ENCODE assay signal across 24 cellular contexts in genomic region chr15:27694506-27695077, GRCh38.
DNase-seq lines count a peak whose midpoint lies in the region; ATAC-seq, FAIRE-seq and TF ChIP-seq lines count a peak whose summit lies in the region.
"Had no signal": no experiment of that assay in that cellular context is flagged by ENCODE, and none has a peak within 500 bp of the region (broad histone marks: within the 10 kb centered on the region; RNA-seq: fewer than 3 reads in every experiment).

No MANE protein-coding gene starts in this region.

- H3K27ac Mint-ChIP-seq in neural progenitor cell, result no peak overlapping the region
- no peak overlapping the region for H3K27ac Mint-ChIP-seq in activated naive CD4-positive, alpha-beta T cell treated with anti-CD3 and anti-CD28 coated beads, Interleukin-2, amount 50 U/mL, for 72 hours
- H3K27ac Mint-ChIP-seq: CD4-positive, alpha-beta T cell; dendritic cell treated with granulocyte-macrophage colony-stimulating factor and Interleukin-4, amounts not matched to agents 40 ng/mL and 50 ng/mL, for 4 days; HFFc6; T-helper 1 cell treated with Interleukin-12 subunit alpha and Interleukin-12 subunit beta and Interleukin-4 antibody, amounts not matched to agents 30 μg/mL and 1 μg/mL, for 36 hours had no signal

- DNase-seq in NCI-H2196 (lab: John Stamatoyannopoulos, UW; ENCODE audit: unreplicated experiment), result peak; percentile 5
- no peak for DNase-seq in NCI-H2196 treated with DMSO at 0.1 percent for 48 hours (lab: John Stamatoyannopoulos, UW; ENCODE audit: unreplicated experiment)
- peak; percentile 22 for DNase-seq in NCI-H526 treated with DMSO at 0.1 percent for 48 hours (lab: John Stamatoyannopoulos, UW)
- DNase-seq in choroid plexus epithelial cell (ENCODE audit: low read depth), result peak; percentile 5
- peak; percentile 22 for DNase-seq in neural progenitor cell (ENCODE audit: low spot score)
- no peak for DNase-seq in RCC 7860 (ENCODE audit: low spot score)
- no peak for DNase-seq in activated naive CD4-positive, alpha-beta T cell treated with anti-CD3 and anti-CD28 coated beads, Interleukin-2, amount 50 U/mL, for 72 hours (ENCODE audit: low spot score in 2 of 2)
- DNase-seq: 8988T; activated CD4-positive, alpha-beta T cell treated with anti-CD3 and anti-CD28 coated beads for 4 hours; activated naive CD4-positive, alpha-beta T cell; activated T-cell treated with anti-CD3 and anti-CD28 coated beads, Interleukin-2, amount 50 U/mL, for 4 hours; amniotic stem cell; CD4-positive, alpha-beta T cell; GF-D8; HFFc6; left colon; NCI-H1436 treated with DMSO at 0.1 percent for 48 hours; stimulated activated CD4-positive, alpha-beta T cell treated with anti-CD3 and anti-CD28 coated beads, Interleukin-1b, Interleukin-23, amount 100 ng/mL, for 48 hours; upper lobe of left lung had no signal

- H3K4me1 ChIP-seq in neural progenitor cell, result peaks cover 13% of the 10 kb centered on the region
- H3K4me1 ChIP-seq: upper lobe of left lung had no signal

- peak overlapping the region; percentile 39 for H2AFZ ChIP-seq in neural progenitor cell (replicated peaks)

- peaks cover 4% of the 10 kb centered on the region for H3K27me3 Mint-ChIP-seq in neural progenitor cell (ENCODE audit: insufficient read depth, low read depth)
- H3K27me3 Mint-ChIP-seq: CD4-positive, alpha-beta T cell; dendritic cell treated with granulocyte-macrophage colony-stimulating factor and Interleukin-4, amounts not matched to agents 40 ng/mL and 50 ng/mL, for 4 days had no signal

- no peak overlapping the region for H3K4me3 ChIP-seq in choroid plexus epithelial cell (ENCODE audit: low read depth, low read length)
- H3K4me3 ChIP-seq in neural progenitor cell, result no peak overlapping the region
- H3K4me3 ChIP-seq: upper lobe of left lung had no signal

- no peak overlapping the region for H3K4me3 Mint-ChIP-seq in neural progenitor cell
- H3K4me3 Mint-ChIP-seq: activated T-cell treated with anti-CD3 and anti-CD28 coated beads, Interleukin-2, amount 50 U/mL, for 4 hours; CD4-positive, alpha-beta T cell; dendritic cell treated with granulocyte-macrophage colony-stimulating factor and Interleukin-4, amounts not matched to agents 40 ng/mL and 50 ng/mL, for 4 days; HFFc6; T-helper 1 cell treated with Interleukin-12 subunit alpha and Interleukin-12 subunit beta and Interleukin-4 antibody, amounts not matched to agents 30 μg/mL and 1 μg/mL, for 36 hours had no signal

- TF ChIP-seq CTCF in choroid plexus epithelial cell (conservative IDR thresholded peaks at IDR 0.05; ENCODE audit: low read depth, low read length) (no peak), neural progenitor cell (IDR thresholded peaks at IDR 0.05) (no peak)

- H3K27me3 ChIP-seq in neural progenitor cell, result no peaks in the 10 kb centered on the region
- H3K27me3 ChIP-seq: upper lobe of left lung had no signal

- peaks cover 2% of the 10 kb centered on the region for H3K36me3 Mint-ChIP-seq in neural progenitor cell
- no peaks in the 10 kb centered on the region for H3K36me3 Mint-ChIP-seq in activated naive CD4-positive, alpha-beta T cell treated with anti-CD3 and anti-CD28 coated beads, Interleukin-2, amount 50 U/mL, for 72 hours

- no peak overlapping the region for H3K9ac ChIP-seq in neural progenitor cell

- no peaks in the 10 kb centered on the region for H3K4me1 Mint-ChIP-seq in neural progenitor cell

- peak overlapping the region; percentile 13 for H3K4me2 ChIP-seq in neural progenitor cell

- H3K9me3 ChIP-seq in neural progenitor cell (ENCODE audit: low read depth), result no peaks in the 10 kb centered on the region
- H3K9me3 ChIP-seq: upper lobe of left lung had no signal

- no peak for ATAC-seq in HG03378 (IDR thresholded peaks at IDR 0.05; ENCODE audit: unreplicated experiment)
- ATAC-seq in activated naive CD4-positive, alpha-beta T cell treated with anti-CD3 and anti-CD28 coated beads, Interleukin-2, amount 50 U/mL, for 72 hours, result no peak
- ATAC-seq: activated T-cell treated with anti-CD3 and anti-CD28 coated beads, Interleukin-2, amount 50 U/mL, for 4 hours; left colon; Panc1 had no signal

- H3K36me3 ChIP-seq in neural progenitor cell, result no peaks in the 10 kb centered on the region
- H3K36me3 ChIP-seq: upper lobe of left lung had no signal

- peaks cover 2% of the 10 kb centered on the region for H3K9me3 Mint-ChIP-seq in neural progenitor cell
- peaks cover 7 to 16% of the 10 kb centered on the region in 2 donors for H3K9me3 Mint-ChIP-seq in activated naive CD4-positive, alpha-beta T cell treated with anti-CD3 and anti-CD28 coated beads, Interleukin-2, amount 50 U/mL, for 72 hours
- H3K9me3 Mint-ChIP-seq: activated T-cell treated with anti-CD3 and anti-CD28 coated beads, Interleukin-2, amount 50 U/mL, for 4 hours had no signal

- H3K27ac ChIP-seq in neural progenitor cell, result no peak overlapping the region
- H3K27ac ChIP-seq: upper lobe of left lung had no signal

- H4K20me1 ChIP-seq in neural progenitor cell (ENCODE audit: low read depth), result no peaks in the 10 kb centered on the region

- FAIRE-seq in RCC 7860 (lab: Jason Lieb, UNC), result no peak
- FAIRE-seq: GM18507 had no signal

- no peaks in the 10 kb centered on the region for H3F3A ChIP-seq in neural progenitor cell (ENCODE audit: low read depth)

- no peaks in the 10 kb centered on the region for H3K79me2 ChIP-seq in neural progenitor cell (ENCODE audit: low read depth)

Comparison
In these comparisons a context has a peak if more than half of its experiments do, and no peak if none do; other contexts are left out.
1. DNase-seq: peak in NCI-H2196 (single experiment), NCI-H526 treated with DMSO at 0.1 percent for 48 hours (single experiment), choroid plexus epithelial cell (single experiment) and neural progenitor cell (single experiment); none in NCI-H2196 treated with DMSO at 0.1 percent for 48 hours (single experiment), RCC 7860 (single experiment) and activated naive CD4-positive, alpha-beta T cell treated with anti-CD3 and anti-CD28 coated beads, Interleukin-2, amount 50 U/mL, for 72 hours (0 of 2).